Comparison of ENCODE assay signal across 1 cellular context in the genomic region with DNA sequence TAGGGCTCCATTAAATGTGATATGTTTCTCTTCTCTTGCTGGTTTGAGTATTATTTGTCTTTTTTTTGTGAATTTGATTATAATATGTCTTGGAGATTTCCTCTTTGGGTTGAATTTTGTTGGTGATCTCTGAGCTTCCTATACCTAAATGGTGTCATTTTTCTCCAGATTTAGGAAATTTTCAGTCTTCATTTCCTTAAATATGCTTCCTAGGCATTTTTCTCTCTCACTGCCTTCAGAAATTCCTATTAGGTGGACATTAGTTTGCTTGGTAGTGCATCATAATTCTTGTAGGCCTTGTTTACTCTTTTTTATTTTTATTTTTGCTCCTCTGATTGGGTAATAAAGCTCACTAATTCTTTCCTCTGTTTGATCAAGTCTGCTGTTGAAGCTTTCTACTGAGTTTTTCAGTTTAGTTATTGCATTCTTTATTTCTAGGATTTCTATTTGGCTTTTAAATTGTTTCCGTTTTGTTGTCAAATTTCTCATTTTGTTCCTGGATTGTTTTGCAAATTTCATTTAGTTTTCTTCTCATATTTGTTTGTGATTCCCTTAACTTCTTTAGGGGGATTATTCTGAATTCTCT.
TF ChIP-seq lines count a peak whose summit lies in the region.

No MANE protein-coding gene starts in this region.

TF ChIP-seq in A549, 52 proteins besides CTCF, POLR2A, EP300 and RAD21 (continued from another document):
- no peak for TF ChIP-seq E2F6 (IDR thresholded peaks at IDR 0.05; ENCODE audit: borderline replicate concordance, low read depth)
